1 cellular context compared by ENCODE assay signal in the genomic region with DNA sequence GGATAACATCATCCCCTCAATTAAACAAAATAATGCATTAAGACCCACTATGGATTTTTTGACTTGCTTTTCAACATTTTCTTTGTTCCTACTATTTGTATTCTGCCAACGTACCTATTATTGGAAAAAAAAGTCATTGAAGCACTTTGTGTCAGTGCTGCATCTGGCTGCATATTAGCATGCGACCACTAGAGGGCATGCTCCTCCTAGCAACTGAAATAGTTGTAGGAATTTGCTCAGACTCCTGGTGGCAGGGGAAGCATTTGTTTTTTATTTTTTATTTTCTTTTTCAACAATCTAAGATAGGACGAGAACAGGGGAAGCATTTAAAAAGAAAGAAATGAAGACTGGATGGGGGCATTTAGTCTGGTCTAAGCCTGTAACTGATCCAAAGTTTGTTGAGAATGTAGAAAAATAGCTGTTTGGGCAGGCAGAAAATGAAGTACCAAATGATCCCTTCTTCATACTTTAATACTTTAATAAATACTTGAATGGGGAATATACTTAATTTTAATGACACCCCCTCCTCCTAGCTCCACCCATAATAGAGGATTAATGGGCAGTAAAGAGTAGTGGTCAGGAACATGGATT.
A peak's percentile ranks its signal among the peaks of the same experiment; 100 is the strongest.
TF ChIP-seq lines count a peak whose summit lies in the region.

No MANE protein-coding gene starts in this region.

TF ChIP-seq in H1, 55 proteins besides CTCF, POLR2A, EP300 and RAD21:
- TF ChIP-seq, protein P1, sequence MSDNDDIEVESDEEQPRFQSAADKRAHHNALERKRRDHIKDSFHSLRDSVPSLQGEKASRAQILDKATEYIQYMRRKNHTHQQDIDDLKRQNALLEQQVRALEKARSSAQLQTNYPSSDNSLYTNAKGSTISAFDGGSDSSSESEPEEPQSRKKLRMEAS (IDR thresholded peaks at IDR 0.05): peak; percentile 21; the same call in 1 of the 2 replicates
- peak; percentile 73; the same call in 1 of the 2 replicates for TF ChIP-seq TEAD4 (IDR thresholded peaks at IDR 0.05; ENCODE audit: low read depth, low read length)
- no peak for TF ChIP-seq SIN3A (conservative IDR thresholded peaks at IDR 0.05 in 1 of 2, IDR thresholded peaks at IDR 0.05 in 1 of 2; ENCODE audit: low read depth in 1 of 2, low read length in 2 of 2)
- no peak for TF ChIP-seq ASH2L (IDR thresholded peaks at IDR 0.05; ENCODE audit: low read length)
- TF ChIP-seq TBP (IDR thresholded peaks at IDR 0.05; ENCODE audit: low read depth, low read length): no peak
- no peak for TF ChIP-seq POLR2AphosphoS5 (IDR thresholded peaks at IDR 0.05; ENCODE audit: low read depth, low read length)
- TF ChIP-seq SAP30 (IDR thresholded peaks at IDR 0.05; ENCODE audit: insufficient read depth, insufficient replicate concordance, low read length): no peak
- TF ChIP-seq JUN (IDR thresholded peaks at IDR 0.05; ENCODE audit: low read depth, low read length): no peak
- TF ChIP-seq YY1 (IDR thresholded peaks at IDR 0.05; ENCODE audit: low read depth, low read length): no peak
- TF ChIP-seq TAF1 (IDR thresholded peaks at IDR 0.05; ENCODE audit: low read depth, low read length): no peak
- no peak for TF ChIP-seq RBBP5 (IDR thresholded peaks at IDR 0.05; ENCODE audit: borderline replicate concordance, low read depth, low read length)
- TF ChIP-seq, protein P2, sequence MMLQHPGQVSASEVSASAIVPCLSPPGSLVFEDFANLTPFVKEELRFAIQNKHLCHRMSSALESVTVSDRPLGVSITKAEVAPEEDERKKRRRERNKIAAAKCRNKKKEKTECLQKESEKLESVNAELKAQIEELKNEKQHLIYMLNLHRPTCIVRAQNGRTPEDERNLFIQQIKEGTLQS (IDR thresholded peaks at IDR 0.05; ENCODE audit: insufficient read depth, low read depth, low read length): peak; percentile 52; the same call in 1 of the 2 replicates
- TF ChIP-seq HDAC2 (IDR thresholded peaks at IDR 0.05; ENCODE audit: borderline replicate concordance in 1 of 2, low read depth in 2 of 2, low read length in 2 of 2): no peak
- no peak for TF ChIP-seq SP2 (IDR thresholded peaks at IDR 0.05; ENCODE audit: low read length)
